16 cellular contexts compared by ENCODE assay signal in genomic region chr1:186983327-186983726, GRCh38.
DNase-seq lines count a peak whose midpoint lies in the region; ATAC-seq and TF ChIP-seq lines count a peak whose summit lies in the region.
"Had no signal": no experiment of that assay in that cellular context is flagged by ENCODE, and none has a peak within 500 bp of the region (broad histone marks: within the 10 kb centered on the region; RNA-seq: fewer than 3 reads in every experiment).

No MANE protein-coding gene starts in this region.

- H3K4me3 Mint-ChIP-seq in activated T-helper 2 cell treated with anti-CD3 and anti-CD28 coated beads, Interferon-gamma antibody, Interleukin-2, Interleukin-4, amounts not matched to agents 10 μg/mL and 5 μg/mL and 100 μg/mL, durations not matched to agents 14 hours and 24 hours and 36 hours (ENCODE audit: low read depth) = no peak overlapping the region
- H3K4me3 Mint-ChIP-seq: activated naive CD4-positive, alpha-beta T cell treated with anti-CD3 and anti-CD28 coated beads, Interleukin-2, amount 50 U/mL, for 24 hours; neural crest cell had no signal

- no peaks in the 10 kb centered on the region for H3K79me2 ChIP-seq in PC-9 (ENCODE audit: low read depth)

- peaks cover 18% of the 10 kb centered on the region for H3K36me3 Mint-ChIP-seq in activated T-helper 2 cell treated with anti-CD3 and anti-CD28 coated beads, Interferon-gamma antibody, Interleukin-2, Interleukin-4, amounts not matched to agents 10 μg/mL and 5 μg/mL and 100 μg/mL, durations not matched to agents 14 hours and 24 hours and 36 hours (ENCODE audit: low read depth)
- H3K36me3 Mint-ChIP-seq: activated naive CD4-positive, alpha-beta T cell treated with anti-CD3 and anti-CD28 coated beads, Interleukin-2, amount 50 U/mL, for 24 hours had no signal

- no peaks in the 10 kb centered on the region for H3K9me2 ChIP-seq in PC-9 (ENCODE audit: insufficient read depth)

- peak; percentile 70 to 82 for ATAC-seq in left cardiac atrium
- no peak for ATAC-seq in GM21529 (IDR thresholded peaks at IDR 0.05; ENCODE audit: unreplicated experiment)

- peaks cover 14% of the 10 kb centered on the region for H3K4me1 Mint-ChIP-seq in activated T-helper 2 cell treated with anti-CD3 and anti-CD28 coated beads, Interferon-gamma antibody, Interleukin-2, Interleukin-4, amounts not matched to agents 10 μg/mL and 5 μg/mL and 100 μg/mL, durations not matched to agents 14 hours and 24 hours and 36 hours (ENCODE audit: low read depth)
- H3K4me1 Mint-ChIP-seq: activated naive CD4-positive, alpha-beta T cell treated with anti-CD3 and anti-CD28 coated beads, Interleukin-2, amount 50 U/mL, for 24 hours had no signal

- H3K9me3 Mint-ChIP-seq in activated T-helper 2 cell treated with anti-CD3 and anti-CD28 coated beads, Interferon-gamma antibody, Interleukin-2, Interleukin-4, amounts not matched to agents 10 μg/mL and 5 μg/mL and 100 μg/mL, durations not matched to agents 14 hours and 24 hours and 36 hours = no peaks in the 10 kb centered on the region
- H3K9me3 Mint-ChIP-seq: activated naive CD4-positive, alpha-beta T cell treated with anti-CD3 and anti-CD28 coated beads, Interleukin-2, amount 50 U/mL, for 24 hours had no signal

- DNase-seq in HS-5 (ENCODE audit: low read depth) (peak; percentile 40), left cardiac atrium (peak; percentile 57), sigmoid colon (peak; percentile 89), EL (no peak), AG08395 (ENCODE audit: low spot score) (no peak), PC-9 (no peak)
- no peak for DNase-seq in activated T-helper 2 cell treated with anti-CD3 and anti-CD28 coated beads, Interferon-gamma antibody, Interleukin-2, Interleukin-4, amounts not matched to agents 10 μg/mL and 5 μg/mL and 100 μg/mL, durations not matched to agents 14 hours and 24 hours and 36 hours (ENCODE audit: low spot score)
- DNase-seq: activated CD4-positive, alpha-beta T cell treated with anti-CD3 and anti-CD28 coated beads, Interleukin-2, amount 50 U/mL, for 48 hours; Caco-2; NCI-H510A treated with DMSO at 0.1 percent for 48 hours; stimulated activated CD4-positive, alpha-beta T cell treated with anti-CD3 and anti-CD28 coated beads, Interleukin-4, amount 100 ng/mL, for 24 hours; SW 1271; testis had no signal

- no peaks in the 10 kb centered on the region for H3K27me3 Mint-ChIP-seq in activated T-helper 2 cell treated with anti-CD3 and anti-CD28 coated beads, Interferon-gamma antibody, Interleukin-2, Interleukin-4, amounts not matched to agents 10 μg/mL and 5 μg/mL and 100 μg/mL, durations not matched to agents 14 hours and 24 hours and 36 hours (ENCODE audit: low read depth)

- peak in 3 of 4 donors; percentile 65 to 88 (median 78) for TF ChIP-seq EP300 in sigmoid colon (IDR thresholded peaks at IDR 0.05)

- no TSS peak for BruUV-seq in PC-9 (replicated peaks; lab: Mats Ljungman, UMichigan)

- peak overlapping the region; percentile 5 for H3K27ac Mint-ChIP-seq in activated T-helper 2 cell treated with anti-CD3 and anti-CD28 coated beads, Interferon-gamma antibody, Interleukin-2, Interleukin-4, amounts not matched to agents 10 μg/mL and 5 μg/mL and 100 μg/mL, durations not matched to agents 14 hours and 24 hours and 36 hours
- H3K27ac Mint-ChIP-seq: activated naive CD4-positive, alpha-beta T cell treated with anti-CD3 and anti-CD28 coated beads, Interleukin-2, amount 50 U/mL, for 24 hours had no signal

- H3K27ac ChIP-seq in sigmoid colon (peak overlapping the region in 3 of 4 donors; percentile 77 to 82 (median 81)), PC-9 (no peak overlapping the region)
- H3K27ac ChIP-seq: testis had no signal

- H3K4me3 ChIP-seq in sigmoid colon = no peak overlapping the region
- no peak overlapping the region for H3K4me3 ChIP-seq in PC-9
- H3K4me3 ChIP-seq: testis had no signal

- H3F3A ChIP-seq in PC-9 (ENCODE audit: insufficient read depth, low read depth) = no peaks in the 10 kb centered on the region

- no peak overlapping the region for H2AFZ ChIP-seq in PC-9

- H3K27me3 ChIP-seq in sigmoid colon = no peaks in the 10 kb centered on the region
- H3K27me3 ChIP-seq in PC-9 (ENCODE audit: insufficient read depth, low read depth) = no peaks in the 10 kb centered on the region
- H3K27me3 ChIP-seq: testis had no signal

- TF ChIP-seq POLR2A in sigmoid colon (IDR thresholded peaks at IDR 0.05) = no peak

- no peaks in the 10 kb centered on the region for H4K20me1 ChIP-seq in PC-9 (ENCODE audit: insufficient read depth)

- WGBS in sigmoid colon, 2 donors = 67 to 86% methylated on average over 4 of the region's 4 CpGs

- CTCF ChIA-PET in PC-9 (lab: Charles Lee) = no interaction called here

- POLR2A ChIA-PET in PC-9 (lab: Charles Lee; ENCODE audit: unreplicated experiment) = no interaction called here

- H3K4me2 ChIP-seq in PC-9 = no peak overlapping the region

- H3K36me3 ChIP-seq in sigmoid colon (peaks cover 0 to 6% (median 2%) of the 10 kb centered on the region in 4 donors), PC-9 (ENCODE audit: low read depth) (no peaks in the 10 kb centered on the region)

- no peak for TF ChIP-seq CTCF in sigmoid colon (IDR thresholded peaks at IDR 0.05)
- TF ChIP-seq CTCF in PC-9 (conservative IDR thresholded peaks at IDR 0.05) = no peak

- intact Hi-C loops in activated T-helper 2 cell treated with anti-CD3 and anti-CD28 coated beads, Interferon-gamma antibody, Interleukin-2, Interleukin-4, amounts not matched to agents 10 μg/mL and 5 μg/mL and 100 μg/mL, durations not matched to agents 14 hours and 24 hours and 36 hours (cut with micrococcal nuclease) = loop anchor here (10.0 kb wide), 1 partner anchor 159 kb away; the partner anchor contains the start of gene PLA2G4A
- intact Hi-C loops in left cardiac atrium (cut with DNase I) (no loop called here), sigmoid colon (cut with DNase I) (loop anchor here (2.0 to 5.0 kb wide), 3 partner anchors 106 to 356 kb away; partner anchors contain the start of gene PTGS2), PC-9 (cut with micrococcal nuclease; ENCODE audit: unreplicated experiment) (no loop called here)

- H3K9me3 ChIP-seq in sigmoid colon (no peaks in the 10 kb centered on the region), PC-9 (ENCODE audit: insufficient read depth, low read depth) (no peaks in the 10 kb centered on the region)
- H3K9me3 ChIP-seq: Caco-2, testis had no signal

- H3K4me1 ChIP-seq in sigmoid colon (peaks cover 0 to 73% (median 60%) of the 10 kb centered on the region in 4 donors), PC-9 (replicated peaks; ENCODE audit: insufficient read depth) (no peaks in the 10 kb centered on the region)
- H3K4me1 ChIP-seq: testis had no signal

Comparison
In these comparisons a context has a peak if more than half of its experiments do, and no peak if none do; other contexts are left out.
1. DNase-seq: peak in HS-5 (single experiment), left cardiac atrium (single experiment) and sigmoid colon (single experiment); none in activated T-helper 2 cell treated with anti-CD3 and anti-CD28 coated beads, Interferon-gamma antibody, Interleukin-2, Interleukin-4, amounts not matched to agents 10 μg/mL and 5 μg/mL and 100 μg/mL, durations not matched to agents 14 hours and 24 hours and 36 hours (single experiment), EL (single experiment), AG08395 (single experiment) and PC-9 (0 of 2).
2. intact Hi-C loops: an anchor here in activated T-helper 2 cell treated with anti-CD3 and anti-CD28 coated beads, Interferon-gamma antibody, Interleukin-2, Interleukin-4, amounts not matched to agents 10 μg/mL and 5 μg/mL and 100 μg/mL, durations not matched to agents 14 hours and 24 hours and 36 hours (10.0 kb wide) and sigmoid colon (2.0 to 5.0 kb wide); none called in left cardiac atrium and PC-9.